In genomic region chr2:225602205-225602604, GRCh38 we compare ENCODE assay signal across 29 cellular contexts.
"Had no signal": no experiment of that assay in that cellular context is flagged by ENCODE, and none has a peak within 500 bp of the region (broad histone marks: within the 10 kb centered on the region; RNA-seq: fewer than 3 reads in every experiment).

No MANE protein-coding gene starts in this region.

- H3K36me3 Mint-ChIP-seq: naive thymus-derived CD4-positive, alpha-beta T cell; natural killer cell; neural progenitor cell; stimulated activated memory B cell treated with anti-CD40 and anti-IgM and Interleukin-4, amounts not matched to agents 10 μg/mL and 1 μg/mL and 100 μg/mL, for 72 hours had no signal

- H3K27me3 Mint-ChIP-seq: progenitor cell of endocrine pancreas; stimulated activated memory B cell treated with anti-CD40 and anti-IgM and Interleukin-4, amounts not matched to agents 10 μg/mL and 1 μg/mL and 100 μg/mL, for 72 hours; stimulated activated naive CD8-positive, alpha-beta T cell treated with anti-CD3 and anti-CD28 coated beads, Interleukin-15, amount 100 ng/mL, for 72 hours had no signal

- H2AFZ ChIP-seq: neural progenitor cell, parathyroid adenoma had no signal

- H3K27ac ChIP-seq: neural progenitor cell, ovary, parathyroid adenoma, psoas muscle, right lobe of liver, sigmoid colon, suprapubic skin, testis, tibial nerve, upper lobe of left lung, uterus had no signal

- H3K79me2 ChIP-seq: parathyroid adenoma had no signal

- H3K27me3 ChIP-seq: neural progenitor cell, ovary, right lobe of liver, sigmoid colon, suprapubic skin, testis, tibial nerve, upper lobe of left lung, uterus had no signal

- H3K4me1 Mint-ChIP-seq: natural killer cell; nephron; stimulated activated memory B cell treated with anti-CD40 and anti-IgM and Interleukin-4, amounts not matched to agents 10 μg/mL and 1 μg/mL and 100 μg/mL, for 72 hours; stimulated activated naive CD8-positive, alpha-beta T cell treated with anti-CD3 and anti-CD28 coated beads, Interleukin-15, amount 100 ng/mL, for 72 hours had no signal

- H3K36me3 ChIP-seq: neural progenitor cell, ovary, right lobe of liver, sigmoid colon, suprapubic skin, tibial nerve, upper lobe of left lung, uterus had no signal

- H3K4me3 Mint-ChIP-seq: naive thymus-derived CD4-positive, alpha-beta T cell; natural killer cell; nephron; neural progenitor cell; stimulated activated memory B cell treated with anti-CD40 and anti-IgM and Interleukin-4, amounts not matched to agents 10 μg/mL and 1 μg/mL and 100 μg/mL, for 72 hours; stimulated activated naive CD8-positive, alpha-beta T cell treated with anti-CD3 and anti-CD28 coated beads, Interleukin-15, amount 100 ng/mL, for 72 hours had no signal

- ATAC-seq: naive thymus-derived CD4-positive, alpha-beta T cell; natural killer cell; psoas muscle; right cardiac atrium; right lobe of liver; stimulated activated memory B cell treated with anti-CD40 and anti-IgM and Interleukin-4, amounts not matched to agents 10 μg/mL and 1 μg/mL and 100 μg/mL, for 72 hours; stimulated activated naive CD8-positive, alpha-beta T cell treated with anti-CD3 and anti-CD28 coated beads, Interleukin-15, amount 100 ng/mL, for 72 hours; stimulated activated naive CD8-positive, alpha-beta T cell treated with anti-CD3 and anti-CD28 coated beads, Interleukin-15, Interleukin-2, amounts not matched to agents 100 U/mL and 50 U/mL, for 24 hours had no signal

- FAIRE-seq: small intestine had no signal

- H3K4me1 ChIP-seq: neural progenitor cell, parathyroid adenoma, psoas muscle, right lobe of liver, sigmoid colon, suprapubic skin, testis, tibial nerve, upper lobe of left lung, uterus had no signal

- H3K9me3 Mint-ChIP-seq: natural killer cell had no signal

- H3K9me3 ChIP-seq: ovary, right lobe of liver, suprapubic skin, testis, upper lobe of left lung, uterus had no signal

- H3K4me3 ChIP-seq: neural progenitor cell, ovary, psoas muscle, right lobe of liver, sigmoid colon, suprapubic skin, testis, tibial nerve, upper lobe of left lung, uterus had no signal

- H3K4me2 ChIP-seq: neural progenitor cell had no signal

- H3K9ac ChIP-seq: neural progenitor cell, parathyroid adenoma had no signal

- DNase-seq: naive thymus-derived CD4-positive, alpha-beta T cell; natural killer cell; occipital lobe; ovary; posterior cingulate gyrus; psoas muscle; right cardiac atrium; right lobe of liver; sigmoid colon; small intestine; stimulated activated CD4-positive, alpha-beta T cell treated with anti-CD3 and anti-CD28 coated beads, Interleukin-15, amount 100 ng/mL, for 24 hours; stimulated activated CD4-positive, alpha-beta T cell treated with anti-CD3 and anti-CD28 coated beads, Interleukin-4, amount 100 ng/mL, for 1 hour; stimulated activated CD4-positive, alpha-beta T cell treated with anti-CD3 and anti-CD28 coated beads, Interleukin-4, amount 100 ng/mL, for 4 hours; stimulated activated CD8-positive, alpha-beta memory T cell treated with anti-CD3 and anti-CD28 coated beads, Interleukin-4, amount 100 ng/mL, for 48 hours; stimulated activated naive CD4-positive, alpha-beta T cell; stimulated activated naive CD8-positive, alpha-beta T cell treated with anti-CD3 and anti-CD28 coated beads, Interleukin-15, amount 100 ng/mL, for 72 hours; stimulated activated naive CD8-positive, alpha-beta T cell treated with anti-CD3 and anti-CD28 coated beads, Interleukin-15, Interleukin-2, amounts not matched to agents 100 U/mL and 50 U/mL, for 24 hours; substantia nigra; testis; trophoblast cell; upper lobe of left lung; uterus had no signal

- H3K27ac Mint-ChIP-seq: naive thymus-derived CD4-positive, alpha-beta T cell; natural killer cell; nephron; neural progenitor cell; progenitor cell of endocrine pancreas; stimulated activated memory B cell treated with anti-CD40 and anti-IgM and Interleukin-4, amounts not matched to agents 10 μg/mL and 1 μg/mL and 100 μg/mL, for 72 hours; stimulated activated naive CD8-positive, alpha-beta T cell treated with anti-CD3 and anti-CD28 coated beads, Interleukin-15, amount 100 ng/mL, for 72 hours had no signal
